Comparison of ENCODE assay signal across 19 cellular contexts in the genomic region with DNA sequence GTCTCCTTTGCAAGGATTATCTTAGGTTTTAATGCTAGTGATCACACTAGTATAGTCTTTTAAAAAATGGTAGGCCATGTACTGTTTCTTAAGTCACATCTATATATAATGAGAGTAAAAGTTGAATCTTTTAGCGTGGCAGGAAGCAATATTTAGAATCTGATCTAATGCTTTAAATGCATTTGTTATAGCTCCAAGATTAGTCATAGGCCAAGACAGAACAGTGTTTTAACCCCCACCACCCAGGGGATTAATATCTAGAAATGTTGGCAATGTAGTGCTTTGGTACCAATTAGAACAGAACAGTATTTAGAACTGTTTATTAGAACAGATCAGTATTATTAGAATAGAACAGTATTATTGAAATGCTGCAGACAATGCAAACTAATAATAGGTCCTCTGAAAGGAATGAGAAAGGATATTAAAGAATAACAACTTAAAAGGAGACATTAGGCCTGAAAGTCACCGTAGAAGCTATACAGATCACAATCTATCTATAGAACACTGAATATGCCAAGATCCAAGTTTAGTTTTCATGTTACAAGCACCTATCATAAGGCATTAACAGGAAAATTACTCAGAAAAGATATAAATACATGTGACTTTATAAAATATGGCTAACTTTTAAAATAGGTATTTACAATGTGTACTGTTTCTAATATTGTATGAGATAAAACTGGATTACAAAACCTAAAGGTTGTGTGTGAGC.
DNase-seq lines count a peak whose midpoint lies in the region; ATAC-seq, FAIRE-seq and TF ChIP-seq lines count a peak whose summit lies in the region.
"Had no signal": no experiment of that assay in that cellular context is flagged by ENCODE, and none has a peak within 500 bp of the region (broad histone marks: within the 10 kb centered on the region; RNA-seq: fewer than 3 reads in every experiment).

No MANE protein-coding gene starts in this region.

- 12 to 22% (median 20%) methylated on average over 2 of the region's 2 CpGs for WGBS in psoas muscle, 3 donors

- no peaks in the 10 kb centered on the region for H3K36me3 Mint-ChIP-seq in neural progenitor cell

- intact Hi-C loops in psoas muscle (cut with DNase I), result no loop called here
- intact Hi-C loops in tibial artery (cut with DNase I; ENCODE audit: low total_unique reads), result loop anchor here (2.0 kb wide), 1 partner anchor 29 kb away; no protein-coding TSS in a partner anchor

- H3K27me3 ChIP-seq in psoas muscle (ENCODE audit: insufficient read depth in 3 of 3, low read length in 2 of 3) (no peaks in the 10 kb centered on the region), tibial artery (no peaks in the 10 kb centered on the region), neural progenitor cell (no peaks in the 10 kb centered on the region)
- H3K27me3 ChIP-seq: BE2C had no signal

- no peak overlapping the region for H3K27ac Mint-ChIP-seq in neural progenitor cell
- H3K27ac Mint-ChIP-seq: CD4-positive, CD25-positive, alpha-beta regulatory T cell; CD8-positive, alpha-beta memory T cell; H9 had no signal

- H3K4me3 Mint-ChIP-seq in neural progenitor cell, result no peak overlapping the region
- H3K4me3 Mint-ChIP-seq: CD4-positive, CD25-positive, alpha-beta regulatory T cell; CD8-positive, alpha-beta memory T cell; H9 had no signal

- H4K20me1 ChIP-seq in neural progenitor cell (ENCODE audit: low read depth), result no peaks in the 10 kb centered on the region

- no peaks in the 10 kb centered on the region for H3K4me1 Mint-ChIP-seq in neural progenitor cell
- H3K4me1 Mint-ChIP-seq: CD4-positive, CD25-positive, alpha-beta regulatory T cell; CD8-positive, alpha-beta memory T cell had no signal

- FAIRE-seq in D721Med (lab: Jason Lieb, UNC), result peak; percentile 11
- FAIRE-seq: G401.6, GM12892, GM18507, H1 had no signal

- peaks cover 5% of the 10 kb centered on the region for H3K4me1 ChIP-seq in psoas muscle
- peaks cover 0 to 43% (median 7%) of the 10 kb centered on the region in 4 donors for H3K4me1 ChIP-seq in tibial artery
- no peaks in the 10 kb centered on the region for H3K4me1 ChIP-seq in neural progenitor cell

- H3K9me3 ChIP-seq in psoas muscle (no peaks in the 10 kb centered on the region), tibial artery (no peaks in the 10 kb centered on the region), neural progenitor cell (ENCODE audit: low read depth) (no peaks in the 10 kb centered on the region)
- H3K9me3 ChIP-seq: BE2C had no signal

- peak in 3 of 4 donors; percentile 33 to 81 (median 67) for ATAC-seq in psoas muscle
- ATAC-seq in HG03439 (IDR thresholded peaks at IDR 0.05; ENCODE audit: unreplicated experiment), result no peak
- no peak for ATAC-seq in HG03095 (IDR thresholded peaks at IDR 0.05; ENCODE audit: unreplicated experiment)

- no peak overlapping the region for H3K9ac ChIP-seq in neural progenitor cell

- TF ChIP-seq CTCF in D721Med (IDR thresholded peaks at IDR 0.05; ENCODE audit: insufficient read depth, missing control alignments), result no peak
- TF ChIP-seq CTCF in fibroblast of mammary gland (conservative IDR thresholded peaks at IDR 0.05; ENCODE audit: control insufficient read depth, insufficient read depth, low read depth, low read length), result no peak
- TF ChIP-seq CTCF in psoas muscle (IDR thresholded peaks at IDR 0.05), result no peak
- TF ChIP-seq CTCF in tibial artery (IDR thresholded peaks at IDR 0.05), result no peak
- TF ChIP-seq CTCF in neural progenitor cell (IDR thresholded peaks at IDR 0.05), result no peak

- H3F3A ChIP-seq in neural progenitor cell (ENCODE audit: low read depth), result no peaks in the 10 kb centered on the region

- H3K4me3 ChIP-seq in fibroblast of mammary gland (ENCODE audit: control insufficient read depth, low read depth, low read length) (no peak overlapping the region), psoas muscle (no peak overlapping the region), tibial artery (no peak overlapping the region), neural progenitor cell (no peak overlapping the region)

- no peaks in the 10 kb centered on the region for H3K9me3 Mint-ChIP-seq in neural progenitor cell
- H3K9me3 Mint-ChIP-seq: CD4-positive, CD25-positive, alpha-beta regulatory T cell; CD8-positive, alpha-beta memory T cell; H9 had no signal

- H2AFZ ChIP-seq in neural progenitor cell (replicated peaks), result no peak overlapping the region

- H3K27me3 Mint-ChIP-seq in neural progenitor cell (ENCODE audit: insufficient read depth, low read depth), result no peaks in the 10 kb centered on the region
- H3K27me3 Mint-ChIP-seq: CD8-positive, alpha-beta memory T cell had no signal

- peaks cover 0 to 4% of the 10 kb centered on the region in 2 donors for H3K36me3 ChIP-seq in psoas muscle (ENCODE audit: insufficient read depth in 1 of 2, low read depth in 1 of 2)
- no peaks in the 10 kb centered on the region for H3K36me3 ChIP-seq in tibial artery
- H3K36me3 ChIP-seq in neural progenitor cell, result no peaks in the 10 kb centered on the region
- H3K36me3 ChIP-seq: BE2C had no signal

- H3K79me2 ChIP-seq in neural progenitor cell (ENCODE audit: low read depth), result no peaks in the 10 kb centered on the region

- no peak overlapping the region for H3K27ac ChIP-seq in psoas muscle
- H3K27ac ChIP-seq in tibial artery, result peak overlapping the region; percentile 17 to 32
- no peak overlapping the region for H3K27ac ChIP-seq in neural progenitor cell
- H3K27ac ChIP-seq: HL-60 had no signal

- no peak overlapping the region for H3K4me2 ChIP-seq in neural progenitor cell

- DNase-seq in D721Med (ENCODE audit: insufficient read length, low spot score) (no peak), fibroblast of mammary gland (ENCODE audit: low read depth) (peak; percentile 16), psoas muscle (no peak), tibial artery (no peak), neural progenitor cell (ENCODE audit: low spot score) (no peak)
- DNase-seq: ACHN; BE2C; C1 segment of cervical spinal cord; CD4-positive, CD25-positive, alpha-beta regulatory T cell; CD8-positive, alpha-beta memory T cell; COR-L47; H9 had no signal

Comparison
In these comparisons a context has a peak if more than half of its experiments do, and no peak if none do; other contexts are left out.
1. ATAC-seq: peak in psoas muscle (3 of 4); none in HG03439 (single experiment) and HG03095 (single experiment).
2. H3K27ac ChIP-seq: peak in tibial artery (2 of 2); none in psoas muscle (single experiment) and neural progenitor cell (single experiment).